Comparison of ENCODE assay signal across 27 cellular contexts in genomic region chr9:91241909-91242308, GRCh38.
DNase-seq lines count a peak whose midpoint lies in the region; ATAC-seq and TF ChIP-seq lines count a peak whose summit lies in the region.
"Had no signal": no experiment of that assay in that cellular context is flagged by ENCODE, and none has a peak within 500 bp of the region (broad histone marks: within the 10 kb centered on the region; RNA-seq: fewer than 3 reads in every experiment).

No MANE protein-coding gene starts in this region.

- H3K36me3 Mint-ChIP-seq in stimulated activated memory B cell treated with anti-CD40 and anti-IgM and Interleukin-4, amounts not matched to agents 10 μg/mL and 1 μg/mL and 100 μg/mL, for 72 hours, result peaks cover 66% of the 10 kb centered on the region
- no peaks in the 10 kb centered on the region for H3K36me3 Mint-ChIP-seq in CD14-positive monocyte
- H3K36me3 Mint-ChIP-seq: neural progenitor cell had no signal

- H3K9me3 Mint-ChIP-seq in stimulated activated memory B cell treated with anti-CD40 and anti-IgM and Interleukin-4, amounts not matched to agents 10 μg/mL and 1 μg/mL and 100 μg/mL, for 72 hours, result no peaks in the 10 kb centered on the region
- H3K9me3 Mint-ChIP-seq in CD14-positive monocyte, result peaks cover 0 to 1% (median 0%) of the 10 kb centered on the region in 7 donors
- H3K9me3 Mint-ChIP-seq: activated naive CD4-positive, alpha-beta T cell treated with anti-CD3 and anti-CD28 coated beads for 36 hours; activated T-helper 1 cell treated with anti-CD3 and anti-CD28 coated beads, Interleukin-12 subunit alpha, Interleukin-12 subunit beta, Interleukin-2, Interleukin-4 antibody, amounts not matched to agents 30 ng/mL and 10 ng/mL and 1 ng/mL, durations not matched to agents 14 hours and 24 hours and 36 hours; CD8-positive, alpha-beta T cell; neural progenitor cell had no signal

- peaks cover 36% of the 10 kb centered on the region for H3K4me1 Mint-ChIP-seq in stimulated activated memory B cell treated with anti-CD40 and anti-IgM and Interleukin-4, amounts not matched to agents 10 μg/mL and 1 μg/mL and 100 μg/mL, for 72 hours
- H3K4me1 Mint-ChIP-seq in CD14-positive monocyte, result peaks cover 18% of the 10 kb centered on the region

- H3K4me1 ChIP-seq in testis, result no peaks in the 10 kb centered on the region

- H3K27ac ChIP-seq in testis, result no peak overlapping the region
- H3K27ac ChIP-seq: brain microvascular endothelial cell, KMS-11, neural progenitor cell, PC-9, thoracic aorta, WERI-Rb-1 had no signal

- no peaks in the 10 kb centered on the region for H3K27me3 ChIP-seq in testis
- H3K27me3 ChIP-seq: brain microvascular endothelial cell, neural progenitor cell had no signal

- H3K27ac Mint-ChIP-seq in stimulated activated memory B cell treated with anti-CD40 and anti-IgM and Interleukin-4, amounts not matched to agents 10 μg/mL and 1 μg/mL and 100 μg/mL, for 72 hours, result peak overlapping the region; percentile 60
- no peak overlapping the region for H3K27ac Mint-ChIP-seq in CD14-positive monocyte
- H3K27ac Mint-ChIP-seq: activated CD8-positive, alpha-beta memory T cell treated with anti-CD3 and anti-CD28 coated beads, Interleukin-2, amount 10 ng/mL, durations not matched to agents 7 days and 5 days; activated naive CD4-positive, alpha-beta T cell treated with anti-CD3 and anti-CD28 coated beads for 36 hours; activated T-helper 1 cell treated with anti-CD3 and anti-CD28 coated beads, Interleukin-12 subunit alpha, Interleukin-12 subunit beta, Interleukin-2, Interleukin-4 antibody, amounts not matched to agents 30 ng/mL and 10 ng/mL and 1 ng/mL, durations not matched to agents 14 hours and 24 hours and 36 hours; CD8-positive, alpha-beta T cell; neural progenitor cell had no signal

- intact Hi-C loops in Right ventricle myocardium superior (cut with DNase I), result no loop called here
- intact Hi-C loops in cardiac septum (cut with DNase I), result no loop called here
- intact Hi-C loops in testis (cut with DNase I; ENCODE audit: low total_unique reads), result no loop called here
- intact Hi-C loops in CD14-positive monocyte (cut with micrococcal nuclease), result no loop called here

- 86 to 93% methylated on average over 4 of the region's 4 CpGs for WGBS in testis, 2 donors

- H3K4me3 Mint-ChIP-seq in stimulated activated memory B cell treated with anti-CD40 and anti-IgM and Interleukin-4, amounts not matched to agents 10 μg/mL and 1 μg/mL and 100 μg/mL, for 72 hours, result no peak overlapping the region
- no peak overlapping the region for H3K4me3 Mint-ChIP-seq in CD14-positive monocyte
- H3K4me3 Mint-ChIP-seq: activated CD8-positive, alpha-beta memory T cell treated with anti-CD3 and anti-CD28 coated beads, Interleukin-2, amount 10 ng/mL, durations not matched to agents 7 days and 5 days; activated naive CD4-positive, alpha-beta T cell treated with anti-CD3 and anti-CD28 coated beads for 36 hours; activated T-helper 1 cell treated with anti-CD3 and anti-CD28 coated beads, Interleukin-12 subunit alpha, Interleukin-12 subunit beta, Interleukin-2, Interleukin-4 antibody, amounts not matched to agents 30 ng/mL and 10 ng/mL and 1 ng/mL, durations not matched to agents 14 hours and 24 hours and 36 hours; CD8-positive, alpha-beta T cell; neural progenitor cell had no signal

- H3K36me3 ChIP-seq in testis (ENCODE audit: low read depth, missing control alignments), result no peaks in the 10 kb centered on the region
- H3K36me3 ChIP-seq: brain microvascular endothelial cell, neural progenitor cell, thoracic aorta, WERI-Rb-1 had no signal

- no peaks in the 10 kb centered on the region for H3K27me3 Mint-ChIP-seq in stimulated activated memory B cell treated with anti-CD40 and anti-IgM and Interleukin-4, amounts not matched to agents 10 μg/mL and 1 μg/mL and 100 μg/mL, for 72 hours
- peaks cover 0 to 2% (median 0%) of the 10 kb centered on the region in 3 donors for H3K27me3 Mint-ChIP-seq in CD14-positive monocyte (ENCODE audit: low read depth in 3 of 3)
- H3K27me3 Mint-ChIP-seq: activated CD8-positive, alpha-beta memory T cell treated with anti-CD3 and anti-CD28 coated beads, Interleukin-2, amount 10 ng/mL, durations not matched to agents 7 days and 5 days had no signal

- no peak for TF ChIP-seq CTCF in testis (IDR thresholded peaks at IDR 0.05)
- no peak for TF ChIP-seq CTCF in CD14-positive monocyte (IDR thresholded peaks at IDR 0.05)

- H3K9me3 ChIP-seq in testis, result no peaks in the 10 kb centered on the region
- H3K9me3 ChIP-seq: thoracic aorta had no signal

- H3K4me3 ChIP-seq in testis, result no peak overlapping the region
- H3K4me3 ChIP-seq: neural progenitor cell, PC-9, thoracic aorta had no signal

- ATAC-seq in Right ventricle myocardium superior (ENCODE audit: poor library complexity) (peak; percentile 63), left lobe of liver (peak; percentile 94)
- no peak for ATAC-seq in stimulated activated memory B cell treated with anti-CD40 and anti-IgM and Interleukin-4, amounts not matched to agents 10 μg/mL and 1 μg/mL and 100 μg/mL, for 72 hours
- ATAC-seq: activated CD8-positive, alpha-beta memory T cell treated with anti-CD3 and anti-CD28 coated beads, Interleukin-2, amount 10 ng/mL, durations not matched to agents 7 days and 5 days; CD8-positive, alpha-beta T cell; stimulated activated naive CD8-positive, alpha-beta T cell treated with anti-CD3 and anti-CD28 coated beads, Interleukin-15, Interleukin-2, amounts not matched to agents 100 U/mL and 50 U/mL, for 24 hours had no signal

- TF ChIP-seq POLR2A in testis (IDR thresholded peaks at IDR 0.05), result no peak

- DNase-seq in Right ventricle myocardium superior, result peak; percentile 44
- DNase-seq in cardiac septum (ENCODE audit: low spot score), result no peak
- peak; percentile 55 for DNase-seq in NCI-H510A (lab: John Stamatoyannopoulos, UW)
- DNase-seq in left lobe of liver (ENCODE audit: low spot score), result no peak
- DNase-seq in NCI-H1092 treated with DMSO at 0.1 percent for 48 hours (lab: John Stamatoyannopoulos, UW), result no peak
- no peak for DNase-seq in testis
- DNase-seq in CD14-positive monocyte (ENCODE audit: low spot score), result no peak
- DNase-seq: activated CD4-positive, alpha-beta T cell treated with anti-CD3 and anti-CD28 coated beads, Interleukin-2, amount 50 U/mL, for 1 hour; activated CD8-positive, alpha-beta memory T cell treated with anti-CD3 and anti-CD28 coated beads, Interleukin-2, amount 10 ng/mL, durations not matched to agents 7 days and 5 days; activated naive CD4-positive, alpha-beta T cell treated with anti-CD3 and anti-CD28 coated beads for 36 hours; brain microvascular endothelial cell; CD8-positive, alpha-beta T cell; H7; mammary epithelial cell; NCI-H1436; NCI-H526; PC-9; stimulated activated CD4-positive, alpha-beta T cell treated with anti-CD3 and anti-CD28 coated beads, Interleukin-15, amount 100 ng/mL, for 24 hours; stimulated activated naive CD8-positive, alpha-beta T cell treated with anti-CD3 and anti-CD28 coated beads, Interleukin-15, Interleukin-2, amounts not matched to agents 100 U/mL and 50 U/mL, for 24 hours; SW 1271; T-helper 9 cell; WERI-Rb-1 had no signal

Comparison
In these comparisons a context has a peak if more than half of its experiments do, and no peak if none do; other contexts are left out.
1. DNase-seq: peak in Right ventricle myocardium superior (single experiment) and NCI-H510A (single experiment); none in cardiac septum (single experiment), left lobe of liver (single experiment), NCI-H1092 treated with DMSO at 0.1 percent for 48 hours (single experiment), testis (single experiment) and CD14-positive monocyte (single experiment).